ENCODE assay signal across 18 cellular contexts in the genomic region with DNA sequence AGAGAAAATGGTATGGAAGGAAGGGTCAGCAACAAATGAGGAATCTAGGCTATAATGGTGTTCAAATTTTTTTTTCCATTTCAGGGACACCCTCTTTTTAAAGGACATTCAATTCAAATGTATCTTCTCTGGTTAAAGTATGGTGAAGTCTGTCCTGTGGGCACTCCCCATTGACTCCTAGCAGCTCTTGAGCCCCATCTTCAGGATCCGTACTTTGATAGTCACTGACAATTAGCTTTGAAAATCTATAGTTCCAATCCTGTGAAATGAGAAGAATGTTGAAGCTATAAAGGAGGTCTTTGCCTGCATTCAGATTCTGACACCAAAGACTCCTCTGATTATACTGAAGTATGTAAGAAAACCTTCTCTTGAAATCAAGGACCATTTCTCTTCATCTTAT. TPM values are rescaled to one million over a fixed set of nuclear protein-coding genes. Genes with fewer than 3 reads are reported as not detected.
A peak's percentile ranks its signal among the peaks of the same experiment; 100 is the strongest.
DNase-seq lines count a peak whose midpoint lies in the region; ATAC-seq and TF ChIP-seq lines count a peak whose summit lies in the region.
"Had no signal": no experiment of that assay in that cellular context is flagged by ENCODE, and none has a peak within 500 bp of the region (broad histone marks: within the 10 kb centered on the region; RNA-seq: fewer than 3 reads in every experiment).

No MANE protein-coding gene starts in this region.

- DNase-seq in Caco-2 (peak; percentile 35 to 46), HCEC 1CT (peak; percentile 31), PC-3 (peak; percentile 14), islet precursor cell (peak; percentile 52), HuH-7.5 (ENCODE audit: low spot score) (no peak), lower lobe of right lung (no peak)
- no peak for DNase-seq in activated T-helper 1 cell treated with anti-CD3 and anti-CD28 coated beads, Interleukin-12 subunit alpha, Interleukin-12 subunit beta, Interleukin-2, Interleukin-4 antibody, amounts not matched to agents 30 ng/mL and 10 ng/mL and 1 ng/mL, durations not matched to agents 14 hours and 24 hours and 36 hours (ENCODE audit: low spot score)
- DNase-seq: activated CD4-positive, alpha-beta T cell treated with anti-CD3 and anti-CD28 coated beads for 1 hour; activated T-cell treated with anti-CD3 and anti-CD28 coated beads, Interleukin-2, amount 50 U/mL, for 48 hours; heart left ventricle; NCI-H345; SK-N-SH; stimulated activated CD4-positive, alpha-beta T cell treated with anti-CD3 and anti-CD28 coated beads, Interleukin-4, amount 100 ng/mL, for 24 hours had no signal

- H3K9ac ChIP-seq in PC-3 (ENCODE audit: low read length): no peak overlapping the region
- H3K9ac ChIP-seq: BLaER1 treated with 17β-estradiol and CSF1 and Interleukin-3, amounts not matched to agents 10 nM and 100 nM; SK-N-SH had no signal

- H3K27ac ChIP-seq in PC-3 (ENCODE audit: low read length): no peak overlapping the region
- no peak overlapping the region for H3K27ac ChIP-seq in lower lobe of right lung
- H3K27ac ChIP-seq: ascending aorta; BLaER1 treated with 17β-estradiol and CSF1 and Interleukin-3, amounts not matched to agents 10 nM and 100 nM; heart left ventricle; prostate gland had no signal

- H3K36me3 Mint-ChIP-seq in Caco-2 (ENCODE audit: insufficient read depth, unreplicated experiment): no peaks in the 10 kb centered on the region
- no peaks in the 10 kb centered on the region for H3K36me3 Mint-ChIP-seq in activated T-helper 1 cell treated with anti-CD3 and anti-CD28 coated beads, Interleukin-12 subunit alpha, Interleukin-12 subunit beta, Interleukin-2, Interleukin-4 antibody, amounts not matched to agents 30 ng/mL and 10 ng/mL and 1 ng/mL, durations not matched to agents 14 hours and 24 hours and 36 hours (ENCODE audit: low read depth)

- no peaks in the 10 kb centered on the region for H3K9me3 Mint-ChIP-seq in Caco-2 (ENCODE audit: unreplicated experiment)
- no peaks in the 10 kb centered on the region for H3K9me3 Mint-ChIP-seq in activated T-helper 1 cell treated with anti-CD3 and anti-CD28 coated beads, Interleukin-12 subunit alpha, Interleukin-12 subunit beta, Interleukin-2, Interleukin-4 antibody, amounts not matched to agents 30 ng/mL and 10 ng/mL and 1 ng/mL, durations not matched to agents 14 hours and 24 hours and 36 hours

- ATAC-seq in PC-3: no peak
- no peak for ATAC-seq in HG03139 (IDR thresholded peaks at IDR 0.05; ENCODE audit: unreplicated experiment)
- no peak for ATAC-seq in lower lobe of right lung
- ATAC-seq: heart left ventricle had no signal

- no peak overlapping the region for H2AFZ ChIP-seq in PC-3 (ENCODE audit: low read length)

- no peaks in the 10 kb centered on the region for H3K4me1 ChIP-seq in Caco-2
- no peaks in the 10 kb centered on the region for H3K4me1 ChIP-seq in PC-3 (ENCODE audit: insufficient read depth, low read length)
- no peaks in the 10 kb centered on the region for H3K4me1 ChIP-seq in lower lobe of right lung
- H3K4me1 ChIP-seq: ascending aorta; BLaER1 treated with 17β-estradiol and CSF1 and Interleukin-3, amounts not matched to agents 10 nM and 100 nM; heart left ventricle; prostate gland had no signal

- H3K4me3 ChIP-seq in Caco-2 (ENCODE audit: low read depth, low read length): no peak overlapping the region
- H3K4me3 ChIP-seq in PC-3 (ENCODE audit: low read length): no peak overlapping the region
- H3K4me3 ChIP-seq in lower lobe of right lung: no peak overlapping the region
- H3K4me3 ChIP-seq: ascending aorta; BLaER1 treated with 17β-estradiol and CSF1 and Interleukin-3, amounts not matched to agents 10 nM and 100 nM; heart left ventricle; prostate gland had no signal

- POLR2A ChIA-PET in Caco-2 (lab: Charles Lee): no interaction called here
- POLR2A ChIA-PET in PC-3 (lab: Charles Lee; ENCODE audit: unreplicated experiment): no interaction called here

- TF ChIP-seq CTCF in Caco-2 (IDR thresholded peaks at IDR 0.05; ENCODE audit: insufficient read depth in 1 of 2, low read depth in 1 of 2, low read length in 1 of 2, severe bottlenecking in 1 of 2, unreplicated experiment in 1 of 2) (peak; percentile 40 to 70), PC-3 (conservative IDR thresholded peaks at IDR 0.05; ENCODE audit: low read depth, low read length) (peak; percentile 41; the same call in 1 of the 2 replicates), lower lobe of right lung (IDR thresholded peaks at IDR 0.05) (no peak)

- no peaks in the 10 kb centered on the region for H3K27me3 ChIP-seq in Caco-2 (replicated peaks; ENCODE audit: control insufficient read depth, insufficient read depth, low read length)
- H3K27me3 ChIP-seq in PC-3 (ENCODE audit: low read length): no peaks in the 10 kb centered on the region
- H3K27me3 ChIP-seq in lower lobe of right lung (ENCODE audit: low read depth): no peaks in the 10 kb centered on the region
- H3K27me3 ChIP-seq: ascending aorta; BLaER1 treated with 17β-estradiol and CSF1 and Interleukin-3, amounts not matched to agents 10 nM and 100 nM; heart left ventricle had no signal

- H3K27ac Mint-ChIP-seq in Caco-2 (ENCODE audit: unreplicated experiment): no peak overlapping the region
- H3K27ac Mint-ChIP-seq in activated T-helper 1 cell treated with anti-CD3 and anti-CD28 coated beads, Interleukin-12 subunit alpha, Interleukin-12 subunit beta, Interleukin-2, Interleukin-4 antibody, amounts not matched to agents 30 ng/mL and 10 ng/mL and 1 ng/mL, durations not matched to agents 14 hours and 24 hours and 36 hours: no peak overlapping the region
- H3K27ac Mint-ChIP-seq: stimulated activated naive CD8-positive, alpha-beta T cell treated with anti-CD3 and anti-CD28 coated beads, Interleukin-15, Interleukin-2, amounts not matched to agents 100 ng/mL and 50 ng/mL, for 24 hours had no signal

- peaks cover 7% of the 10 kb centered on the region for H3K4me1 Mint-ChIP-seq in Caco-2 (ENCODE audit: low read depth, unreplicated experiment)
- H3K4me1 Mint-ChIP-seq in activated T-helper 1 cell treated with anti-CD3 and anti-CD28 coated beads, Interleukin-12 subunit alpha, Interleukin-12 subunit beta, Interleukin-2, Interleukin-4 antibody, amounts not matched to agents 30 ng/mL and 10 ng/mL and 1 ng/mL, durations not matched to agents 14 hours and 24 hours and 36 hours (ENCODE audit: low read depth): no peaks in the 10 kb centered on the region

- CTCF ChIA-PET in Caco-2 (lab: Charles Lee) (interaction anchor here (1.2 kb wide), 1 partner anchor 271 kb away, joined by 10 read pairs; no protein-coding TSS in a partner anchor), PC-3 (lab: Charles Lee) (interaction anchor here (0.6 kb wide), 1 partner anchor 495 kb away, joined by 3 read pairs; no protein-coding TSS in a partner anchor)

- no peaks in the 10 kb centered on the region for H3K79me2 ChIP-seq in PC-3 (ENCODE audit: low read length)

- BruUV-seq in Caco-2 (replicated peaks; lab: Mats Ljungman, UMichigan) (no TSS peak), PC-3 (replicated peaks; lab: Mats Ljungman, UMichigan) (no TSS peak)

- H3K9me3 ChIP-seq in Caco-2 (no peaks in the 10 kb centered on the region), PC-3 (ENCODE audit: low read length) (no peaks in the 10 kb centered on the region), lower lobe of right lung (no peaks in the 10 kb centered on the region)
- H3K9me3 ChIP-seq: ascending aorta; BLaER1 treated with 17β-estradiol and CSF1 and Interleukin-3, amounts not matched to agents 10 nM and 100 nM; prostate gland; SK-N-SH had no signal

- no peaks in the 10 kb centered on the region for H3K9me2 ChIP-seq in PC-3 (replicated peaks; ENCODE audit: low read length)
- H3K9me2 ChIP-seq: SK-N-SH had no signal

- no peaks in the 10 kb centered on the region for H3K27me3 Mint-ChIP-seq in Caco-2 (ENCODE audit: insufficient read depth, unreplicated experiment)
- H3K27me3 Mint-ChIP-seq in activated T-helper 1 cell treated with anti-CD3 and anti-CD28 coated beads, Interleukin-12 subunit alpha, Interleukin-12 subunit beta, Interleukin-2, Interleukin-4 antibody, amounts not matched to agents 30 ng/mL and 10 ng/mL and 1 ng/mL, durations not matched to agents 14 hours and 24 hours and 36 hours (ENCODE audit: insufficient read depth): no peaks in the 10 kb centered on the region
- H3K27me3 Mint-ChIP-seq: stimulated activated naive CD8-positive, alpha-beta T cell treated with anti-CD3 and anti-CD28 coated beads, Interleukin-15, Interleukin-2, amounts not matched to agents 100 ng/mL and 50 ng/mL, for 24 hours had no signal

- no peak overlapping the region for H3K4me2 ChIP-seq in PC-3 (ENCODE audit: low read length)
- H3K4me2 ChIP-seq: BLaER1 treated with 17β-estradiol and CSF1 and Interleukin-3, amounts not matched to agents 10 nM and 100 nM; SK-N-SH had no signal

- H3K36me3 ChIP-seq in Caco-2 (ENCODE audit: control insufficient read depth, insufficient read depth, low read length) (no peaks in the 10 kb centered on the region), PC-3 (ENCODE audit: low read depth, low read length) (no peaks in the 10 kb centered on the region), lower lobe of right lung (no peaks in the 10 kb centered on the region)
- H3K36me3 ChIP-seq: ascending aorta; BLaER1 treated with 17β-estradiol and CSF1 and Interleukin-3, amounts not matched to agents 10 nM and 100 nM; heart left ventricle; prostate gland had no signal

- H3F3A ChIP-seq in PC-3 (ENCODE audit: low read length, unreplicated experiment): no peaks in the 10 kb centered on the region

- intact Hi-C loops in Caco-2 (cut with micrococcal nuclease; ENCODE audit: unreplicated experiment) (loop anchor here (1.0 to 10.0 kb wide), 5 partner anchors 215 to 463 kb away; no protein-coding TSS in a partner anchor), PC-3 (cut with micrococcal nuclease) (no loop called here), lower lobe of right lung (cut with DNase I) (no loop called here)
- intact Hi-C loops in activated T-helper 1 cell treated with anti-CD3 and anti-CD28 coated beads, Interleukin-12 subunit alpha, Interleukin-12 subunit beta, Interleukin-2, Interleukin-4 antibody, amounts not matched to agents 30 ng/mL and 10 ng/mL and 1 ng/mL, durations not matched to agents 14 hours and 24 hours and 36 hours (cut with micrococcal nuclease): no loop called here

- no peaks in the 10 kb centered on the region for H4K20me1 ChIP-seq in PC-3 (ENCODE audit: low read length)
- H4K20me1 ChIP-seq: BLaER1 treated with 17β-estradiol and CSF1 and Interleukin-3, amounts not matched to agents 10 nM and 100 nM had no signal

- no peak overlapping the region for H3K4me3 Mint-ChIP-seq in Caco-2 (ENCODE audit: unreplicated experiment)
- no peak overlapping the region for H3K4me3 Mint-ChIP-seq in activated T-helper 1 cell treated with anti-CD3 and anti-CD28 coated beads, Interleukin-12 subunit alpha, Interleukin-12 subunit beta, Interleukin-2, Interleukin-4 antibody, amounts not matched to agents 30 ng/mL and 10 ng/mL and 1 ng/mL, durations not matched to agents 14 hours and 24 hours and 36 hours
- H3K4me3 Mint-ChIP-seq: stimulated activated naive CD8-positive, alpha-beta T cell treated with anti-CD3 and anti-CD28 coated beads, Interleukin-15, Interleukin-2, amounts not matched to agents 100 ng/mL and 50 ng/mL, for 24 hours had no signal

RNA-seq across cellular contexts. Expression of gene KCNH7, which starts 43.3 kb away (rescaled TPM):
- not detected in 2 replicates for total RNA-seq in Caco-2 (2022)
- total RNA-seq in PC-3 (2014; rRNA removed): not detected in 2 replicates
- not detected in 2 replicates for total RNA-seq in activated T-helper 1 cell treated with anti-CD3 and anti-CD28 coated beads, Interleukin-12 subunit alpha, Interleukin-12 subunit beta, Interleukin-2, Interleukin-4 antibody, amounts not matched to agents 30 ng/mL and 10 ng/mL and 1 ng/mL, durations not matched to agents 14 hours and 24 hours and 36 hours
- total RNA-seq in lower lobe of right lung: 0.09 TPM
- total RNA-seq: ascending aorta, prostate gland had no signal

Comparison
In these comparisons a context has a peak if more than half of its experiments do, and no peak if none do; other contexts are left out.
1. DNase-seq: peak in Caco-2 (2 of 2), HCEC 1CT (single experiment), PC-3 (single experiment) and islet precursor cell (single experiment); none in HuH-7.5 (single experiment), activated T-helper 1 cell treated with anti-CD3 and anti-CD28 coated beads, Interleukin-12 subunit alpha, Interleukin-12 subunit beta, Interleukin-2, Interleukin-4 antibody, amounts not matched to agents 30 ng/mL and 10 ng/mL and 1 ng/mL, durations not matched to agents 14 hours and 24 hours and 36 hours (single experiment) and lower lobe of right lung (single experiment).